ENCODE assay signal across 12 cellular contexts in the genomic region with DNA sequence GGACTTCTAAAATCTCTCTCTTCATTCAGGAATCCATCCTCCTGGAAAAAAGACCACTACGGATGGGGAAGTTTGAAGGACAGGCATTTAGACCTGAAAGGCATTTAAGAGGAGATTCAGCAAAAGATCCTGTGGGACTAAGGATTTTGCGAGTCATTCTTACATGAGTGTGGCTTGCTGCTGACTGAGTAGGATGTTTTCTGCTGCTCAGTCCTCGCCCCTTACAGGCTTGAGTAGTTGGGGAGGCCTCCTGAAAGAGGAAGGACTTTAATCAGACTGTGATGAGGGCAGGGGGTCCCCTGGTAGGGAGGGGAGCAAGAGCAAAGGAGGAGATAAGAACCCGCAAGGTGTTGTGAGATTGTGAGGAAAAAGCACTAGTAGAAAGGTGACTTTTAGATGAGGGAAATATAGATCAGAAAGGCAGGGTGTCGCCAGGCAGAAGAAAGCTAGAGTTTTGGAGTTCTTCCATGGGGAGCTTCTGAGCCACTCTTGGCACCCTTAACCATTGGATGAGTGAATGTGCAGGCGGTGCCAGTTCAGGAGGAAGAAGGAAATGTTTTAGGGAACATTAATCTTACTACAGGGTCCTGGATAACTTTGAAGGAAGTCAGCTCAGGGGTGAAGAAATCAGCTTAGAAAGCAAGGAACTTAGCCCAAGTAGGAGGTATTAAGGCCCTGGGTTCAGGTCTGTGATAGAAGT.
"Had no signal": no experiment of that assay in that cellular context is flagged by ENCODE, and none has a peak within 500 bp of the region (broad histone marks: within the 10 kb centered on the region; RNA-seq: fewer than 3 reads in every experiment).

No MANE protein-coding gene starts in this region.

- H3K4me1 Mint-ChIP-seq: activated B cell treated with CpG ODN at 0.5 μM for 24 hours had no signal

- H3K4me3 ChIP-seq: thyroid gland had no signal

- H3K4me3 Mint-ChIP-seq: activated B cell treated with CpG ODN at 0.5 μM for 24 hours had no signal

- H3K9me3 ChIP-seq: neutrophil, thyroid gland had no signal

- H3K27ac Mint-ChIP-seq: activated B cell treated with CpG ODN at 0.5 μM for 24 hours had no signal

- H3K36me3 ChIP-seq: neutrophil, thyroid gland had no signal

- H3K4me1 ChIP-seq: thyroid gland had no signal

- ATAC-seq: naive thymus-derived CD4-positive, alpha-beta T cell; right cardiac atrium had no signal

- H3K27ac ChIP-seq: neutrophil, thyroid gland had no signal

- H3K36me3 Mint-ChIP-seq: naive thymus-derived CD4-positive, alpha-beta T cell had no signal

- DNase-seq: activated B cell treated with CpG ODN at 0.5 μM for 24 hours; activated CD4-positive, alpha-beta T cell treated with anti-CD3 and anti-CD28 coated beads, Interleukin-2, amount 50 U/mL, for 4 hours; activated naive CD4-positive, alpha-beta T cell; activated T-cell treated with anti-CD3 and anti-CD28 coated beads, Interleukin-2, amount 50 U/mL, for 48 hours; cortex of kidney; effector CD8-positive, alpha-beta T cell; hypothalamus; naive thymus-derived CD4-positive, alpha-beta T cell; right cardiac atrium; small intestine had no signal

- H3K9me3 Mint-ChIP-seq: activated B cell treated with CpG ODN at 0.5 μM for 24 hours; naive thymus-derived CD4-positive, alpha-beta T cell had no signal

- H3K27me3 ChIP-seq: neutrophil, thyroid gland had no signal
